ENCODE assay signal across 8 cellular contexts in genomic region chr1:51235611-51236547, GRCh38. TPM values are rescaled to one million over a fixed set of nuclear protein-coding genes. Genes with fewer than 3 reads are reported as not detected.
DNase-seq lines count a peak whose midpoint lies in the region; ATAC-seq and TF ChIP-seq lines count a peak whose summit lies in the region.

A gene with protein sequence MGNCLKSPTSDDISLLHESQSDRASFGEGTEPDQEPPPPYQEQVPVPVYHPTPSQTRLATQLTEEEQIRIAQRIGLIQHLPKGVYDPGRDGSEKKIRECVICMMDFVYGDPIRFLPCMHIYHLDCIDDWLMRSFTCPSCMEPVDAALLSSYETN (plus strand): TSS chr1:51236273. CDS start chr1:51236757, 484 bp downstream.

- H3K36me3 Mint-ChIP-seq in HFFc6 (ENCODE audit: low read depth) = no peaks in the 10 kb centered on the region
- H3K36me3 Mint-ChIP-seq in activated naive CD4-positive, alpha-beta T cell treated with anti-CD3 and anti-CD28 coated beads, Interleukin-2, amount 50 U/mL, for 24 hours = no peaks in the 10 kb centered on the region

- H3K27me3 Mint-ChIP-seq in HFFc6 (ENCODE audit: insufficient read depth) = peaks cover 4% of the 10 kb centered on the region
- no peaks in the 10 kb centered on the region for H3K27me3 Mint-ChIP-seq in activated naive CD4-positive, alpha-beta T cell treated with anti-CD3 and anti-CD28 coated beads, Interleukin-2, amount 50 U/mL, for 24 hours

- H3K27ac Mint-ChIP-seq in HFFc6 = peak within 1 kb of the TSS; percentile 90
- peak within 1 kb of the TSS; percentile 88 for H3K27ac Mint-ChIP-seq in activated naive CD4-positive, alpha-beta T cell treated with anti-CD3 and anti-CD28 coated beads, Interleukin-2, amount 50 U/mL, for 24 hours

- no peaks in the 10 kb centered on the region for H3K9me3 ChIP-seq in suprapubic skin

- H3K4me1 ChIP-seq in suprapubic skin = peaks cover 49% of the 10 kb centered on the region

- TF ChIP-seq CTCF in GM06990 (IDR thresholded peaks at IDR 0.05; ENCODE audit: insufficient read depth, low read length, poor library complexity, severe bottlenecking) = no peak
- no peak for TF ChIP-seq CTCF in HFFc6 (IDR thresholded peaks at IDR 0.05)
- TF ChIP-seq CTCF in NB4 (IDR thresholded peaks at IDR 0.05; ENCODE audit: low read depth, low read length) = no peak
- TF ChIP-seq CTCF in suprapubic skin (IDR thresholded peaks at IDR 0.05) = no peak

- peak; percentile 93 for DNase-seq in GM06990 (ENCODE audit: extremely low read depth, insufficient read length)
- peak; percentile 83 for DNase-seq in HFFc6
- peak; percentile 89 for DNase-seq in NB4 (ENCODE audit: low read depth)
- DNase-seq in globus pallidus (ENCODE audit: low spot score) = peak; percentile 94
- peak; percentile 91 for DNase-seq in occipital lobe (lab: John Stamatoyannopoulos, UW)
- peak; percentile 93 to 94 for DNase-seq in suprapubic skin (ENCODE audit: low spot score in 2 of 2)

- under 1% methylated on average over 45 of the region's 62 CpGs for WGBS in suprapubic skin

- ATAC-seq in SK-N-SH treated with all-trans-retinoic acid at 6 μM for 48 hours = peak; percentile 95

- H3K27ac ChIP-seq in suprapubic skin = peak within 1 kb of the TSS; percentile 95

- H3K4me3 Mint-ChIP-seq in HFFc6 = peak within 1 kb of the TSS; percentile 90
- H3K4me3 Mint-ChIP-seq in activated naive CD4-positive, alpha-beta T cell treated with anti-CD3 and anti-CD28 coated beads, Interleukin-2, amount 50 U/mL, for 24 hours = peak within 1 kb of the TSS; percentile 94

- H3K27me3 ChIP-seq in GM06990 (replicated peaks; ENCODE audit: control insufficient read depth, insufficient read depth, low read length) (no peaks in the 10 kb centered on the region), suprapubic skin (no peaks in the 10 kb centered on the region)

- peak; percentile 82 for TF ChIP-seq POLR2A in NB4 (IDR thresholded peaks at IDR 0.05; ENCODE audit: extremely low read depth, insufficient read length)
- TF ChIP-seq POLR2A in suprapubic skin (IDR thresholded peaks at IDR 0.05) = peak; percentile 19 to 91

- H3K4me3 ChIP-seq in GM06990 (replicated peaks; ENCODE audit: low read depth, low read length) (peak within 1 kb of the TSS; percentile 94), NB4 (ENCODE audit: low read depth, low read length) (peak within 1 kb of the TSS; percentile 75), suprapubic skin (peak within 1 kb of the TSS; percentile 96)

- no peak for TF ChIP-seq EP300 in suprapubic skin (IDR thresholded peaks at IDR 0.05)

- peaks cover 19% of the 10 kb centered on the region for H3K4me1 Mint-ChIP-seq in HFFc6 (ENCODE audit: low read depth)
- peaks cover 18% of the 10 kb centered on the region for H3K4me1 Mint-ChIP-seq in activated naive CD4-positive, alpha-beta T cell treated with anti-CD3 and anti-CD28 coated beads, Interleukin-2, amount 50 U/mL, for 24 hours

- H3K9me3 Mint-ChIP-seq in HFFc6 = no peaks in the 10 kb centered on the region
- H3K9me3 Mint-ChIP-seq in activated naive CD4-positive, alpha-beta T cell treated with anti-CD3 and anti-CD28 coated beads, Interleukin-2, amount 50 U/mL, for 24 hours = no peaks in the 10 kb centered on the region

- H3K36me3 ChIP-seq in GM06990 (ENCODE audit: control insufficient read depth, insufficient read depth, low read length) (no peaks in the 10 kb centered on the region; the same call in 1 of the 2 replicates), suprapubic skin (no peaks in the 10 kb centered on the region)

TF ChIP-seq in SK-N-SH treated with all-trans-retinoic acid at 6 μM for 48 hours, 23 proteins besides CTCF, POLR2A, EP300 and RAD21:
- TF ChIP-seq BACH2 (CRISPR knock-in tag; IDR thresholded peaks at IDR 0.05; ENCODE audit: borderline replicate concordance) (no peak), ZFP3 (CRISPR knock-in tag; IDR thresholded peaks at IDR 0.05) (peak; percentile 33; the same call in 1 of the 2 replicates), CSDC2 (CRISPR knock-in tag; IDR thresholded peaks at IDR 0.05) (no peak)

RNA-seq across cellular contexts. Expression of the gene that starts here (rescaled TPM):
- total RNA-seq in HFFc6 (2021; fragmentation: NEBNext Ultra II Directional; extraction: Animal tissue kit (Norgen Biotek cat#: 25700)) = 100 to 1,000 TPM; 114 to 147 (median 128) TPM
- 148 TPM for total RNA-seq in occipital lobe
- total RNA-seq in suprapubic skin = 10 to 100 TPM; 80.8 to 93.1 (median 81.5) TPM

Comparison
In these comparisons a context has a peak if more than half of its experiments do, and no peak if none do; other contexts are left out.
1. Peak in every context shown above with its lines: DNase-seq, ATAC-seq, H3K4me3 ChIP-seq and H3K27ac ChIP-seq.